Comparison of ENCODE assay signal across 27 cellular contexts in the genomic region with DNA sequence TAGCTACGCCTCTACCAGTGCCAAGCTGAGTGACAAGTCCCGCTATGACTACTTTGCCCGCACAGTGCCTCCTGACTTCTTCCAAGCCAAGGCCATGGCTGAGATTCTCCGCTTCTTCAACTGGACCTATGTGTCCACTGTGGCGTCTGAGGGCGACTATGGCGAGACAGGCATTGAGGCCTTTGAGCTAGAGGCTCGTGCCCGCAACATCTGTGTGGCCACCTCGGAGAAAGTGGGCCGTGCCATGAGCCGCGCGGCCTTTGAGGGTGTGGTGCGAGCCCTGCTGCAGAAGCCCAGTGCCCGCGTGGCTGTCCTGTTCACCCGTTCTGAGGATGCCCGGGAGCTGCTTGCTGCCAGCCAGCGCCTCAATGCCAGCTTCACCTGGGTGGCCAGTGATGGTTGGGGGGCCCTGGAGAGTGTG. TPM values are rescaled to one million over a fixed set of nuclear protein-coding genes. Genes with fewer than 3 reads are reported as not detected.
DNase-seq lines count a peak whose midpoint lies in the region; FAIRE-seq and TF ChIP-seq lines count a peak whose summit lies in the region.
"Had no signal": no experiment of that assay in that cellular context is flagged by ENCODE, and none has a peak within 500 bp of the region (broad histone marks: within the 10 kb centered on the region; RNA-seq: fewer than 3 reads in every experiment).

No MANE protein-coding gene starts in this region.

- H3K4me3 ChIP-seq in coronary artery: no peak overlapping the region
- no peak overlapping the region for H3K4me3 ChIP-seq in CD8-positive, alpha-beta memory T cell (ENCODE audit: low read length)
- H3K4me3 ChIP-seq: HAP-1, K562, left lung, MG63, SJCRH30, smooth muscle cell, tibial artery had no signal

- H3K36me3 Mint-ChIP-seq in activated naive CD4-positive, alpha-beta T cell treated with anti-CD3 and anti-CD28 coated beads, Interleukin-2, amount 10 ng/mL, durations not matched to agents 7 days and 5 days: no peaks in the 10 kb centered on the region
- H3K36me3 Mint-ChIP-seq in CD8-positive, alpha-beta memory T cell: peaks cover 0 to 4% (median 0%) of the 10 kb centered on the region in 3 donors

- H3K4me1 Mint-ChIP-seq in activated naive CD4-positive, alpha-beta T cell treated with anti-CD3 and anti-CD28 coated beads, Interleukin-2, amount 10 ng/mL, durations not matched to agents 7 days and 5 days: no peaks in the 10 kb centered on the region
- H3K4me1 Mint-ChIP-seq in CD8-positive, alpha-beta memory T cell: peaks cover 5 to 18% (median 7%) of the 10 kb centered on the region in 3 donors

- no peak overlapping the region for H3K27ac ChIP-seq in coronary artery
- H3K27ac ChIP-seq in CD8-positive, alpha-beta memory T cell (ENCODE audit: low read depth, low read length): no peak overlapping the region
- H3K27ac ChIP-seq: left lung, SJCRH30, tibial artery had no signal

- FAIRE-seq in GM12892 (lab: Jason Lieb, UNC): no peak
- FAIRE-seq: endothelial cell of umbilical vein, G401.6, K562, TTC549 had no signal

- no peak overlapping the region for H3K27ac Mint-ChIP-seq in activated naive CD4-positive, alpha-beta T cell treated with anti-CD3 and anti-CD28 coated beads, Interleukin-2, amount 10 ng/mL, durations not matched to agents 7 days and 5 days
- H3K27ac Mint-ChIP-seq in CD8-positive, alpha-beta memory T cell: peak overlapping the region in 1 of 8 donors; percentile 89
- H3K27ac Mint-ChIP-seq: activated CD4-positive, alpha-beta T cell treated with anti-CD3 and anti-CD28 coated beads for 36 hours; activated naive CD8-positive, alpha-beta T cell treated with anti-CD3 and anti-CD28 coated beads for 36 hours; activated T-helper 1 cell treated with anti-CD3 and anti-CD28 coated beads, Interleukin-12 subunit alpha, Interleukin-12 subunit beta, Interleukin-2, Interleukin-4 antibody, amounts not matched to agents 30 ng/mL and 10 ng/mL and 1 ng/mL, durations not matched to agents 14 hours and 24 hours and 36 hours had no signal

- no peak overlapping the region for H3K4me3 Mint-ChIP-seq in activated naive CD4-positive, alpha-beta T cell treated with anti-CD3 and anti-CD28 coated beads, Interleukin-2, amount 10 ng/mL, durations not matched to agents 7 days and 5 days
- no peak overlapping the region for H3K4me3 Mint-ChIP-seq in CD8-positive, alpha-beta memory T cell
- H3K4me3 Mint-ChIP-seq: activated CD4-positive, alpha-beta T cell treated with anti-CD3 and anti-CD28 coated beads for 36 hours; activated naive CD8-positive, alpha-beta T cell treated with anti-CD3 and anti-CD28 coated beads for 36 hours; activated T-helper 1 cell treated with anti-CD3 and anti-CD28 coated beads, Interleukin-12 subunit alpha, Interleukin-12 subunit beta, Interleukin-2, Interleukin-4 antibody, amounts not matched to agents 30 ng/mL and 10 ng/mL and 1 ng/mL, durations not matched to agents 14 hours and 24 hours and 36 hours; central memory CD8-positive, alpha-beta T cell had no signal

- H3K27me3 ChIP-seq in CD8-positive, alpha-beta memory T cell (ENCODE audit: insufficient read depth, low read length, poor library complexity, severe bottlenecking): no peaks in the 10 kb centered on the region
- H3K27me3 ChIP-seq: MG63, SJCRH30 had no signal

- DNase-seq in activated naive CD4-positive, alpha-beta T cell treated with anti-CD3 and anti-CD28 coated beads, Interleukin-2, amount 10 ng/mL, durations not matched to agents 7 days and 5 days: peak; percentile 13
- DNase-seq in activated naive CD4-positive, alpha-beta T cell (lab: John Stamatoyannopoulos, UW): no peak
- peak; percentile 2 for DNase-seq in GM12892 (ENCODE audit: insufficient read length)
- peak; percentile 59 for DNase-seq in coronary artery (ENCODE audit: low spot score)
- DNase-seq in posterior vena cava (ENCODE audit: low spot score): peak; percentile 73
- DNase-seq in CD8-positive, alpha-beta memory T cell: no peak
- no peak for DNase-seq in effector CD8-positive, alpha-beta T cell (lab: John Stamatoyannopoulos, UW)
- DNase-seq: activated CD4-positive, alpha-beta T cell treated with anti-CD3 and anti-CD28 coated beads for 36 hours; activated naive CD8-positive, alpha-beta T cell treated with anti-CD3 and anti-CD28 coated beads for 36 hours; hypothalamus; left lung; MG63; NCI-H2029; NCI-H526 treated with DMSO at 0.1 percent for 48 hours; nucleus accumbens; SJCRH30; stimulated activated CD4-positive, alpha-beta T cell treated with anti-CD3 and anti-CD28 coated beads, Interleukin-1b, Interleukin-23, amount 100 ng/mL, for 48 hours had no signal

- intact Hi-C loops in posterior vena cava (cut with DNase I): no loop called here

- TF ChIP-seq POLR2A in GM12892 (IDR thresholded peaks at IDR 0.05; ENCODE audit: low read depth, low read length): no peak

- H3K4me1 ChIP-seq in CD8-positive, alpha-beta memory T cell (ENCODE audit: insufficient read depth, low read length): no peaks in the 10 kb centered on the region
- H3K4me1 ChIP-seq: HAP-1, left lung, tibial artery had no signal

- peaks cover 6% of the 10 kb centered on the region for H3K27me3 Mint-ChIP-seq in activated naive CD4-positive, alpha-beta T cell treated with anti-CD3 and anti-CD28 coated beads, Interleukin-2, amount 10 ng/mL, durations not matched to agents 7 days and 5 days
- peaks cover 0 to 5% of the 10 kb centered on the region in 2 donors for H3K27me3 Mint-ChIP-seq in CD8-positive, alpha-beta memory T cell
- H3K27me3 Mint-ChIP-seq: activated CD4-positive, alpha-beta T cell treated with anti-CD3 and anti-CD28 coated beads for 36 hours; central memory CD8-positive, alpha-beta T cell had no signal

- TF ChIP-seq CTCF in coronary artery (IDR thresholded peaks at IDR 0.05): no peak

- H3K9me3 Mint-ChIP-seq in activated naive CD4-positive, alpha-beta T cell treated with anti-CD3 and anti-CD28 coated beads, Interleukin-2, amount 10 ng/mL, durations not matched to agents 7 days and 5 days: no peaks in the 10 kb centered on the region
- no peaks in the 10 kb centered on the region for H3K9me3 Mint-ChIP-seq in CD8-positive, alpha-beta memory T cell
- H3K9me3 Mint-ChIP-seq: activated T-helper 1 cell treated with anti-CD3 and anti-CD28 coated beads, Interleukin-12 subunit alpha, Interleukin-12 subunit beta, Interleukin-2, Interleukin-4 antibody, amounts not matched to agents 30 ng/mL and 10 ng/mL and 1 ng/mL, durations not matched to agents 14 hours and 24 hours and 36 hours; central memory CD8-positive, alpha-beta T cell had no signal

- CTCF ChIA-PET in activated naive CD4-positive, alpha-beta T cell treated with anti-CD3 and anti-CD28 coated beads, Interleukin-2, amount 10 ng/mL, durations not matched to agents 7 days and 5 days (lab: Charles Lee): no interaction called here
- CTCF ChIA-PET in CD8-positive, alpha-beta memory T cell (lab: Charles Lee): interaction anchor here (1.2 kb wide), 1 partner anchor 11 kb away, joined by 4 read pairs; no protein-coding TSS in a partner anchor

- POLR2A ChIA-PET in CD8-positive, alpha-beta memory T cell (lab: Charles Lee): no interaction called here

- H3K36me3 ChIP-seq in CD8-positive, alpha-beta memory T cell (ENCODE audit: insufficient read depth, low read length): no peaks in the 10 kb centered on the region
- H3K36me3 ChIP-seq: HAP-1, left lung, MG63, SJCRH30, tibial artery had no signal

- H3K9me3 ChIP-seq in CD8-positive, alpha-beta memory T cell (ENCODE audit: low read length): no peaks in the 10 kb centered on the region
- H3K9me3 ChIP-seq: HAP-1, left lung, MG63, SJCRH30, tibial artery had no signal

RNA-seq across cellular contexts. Expression of gene GRM2, which starts 5.7 kb away (rescaled TPM):
- 0.51 TPM for polyA plus RNA-seq in GM12892 (2012; ENCODE audit: missing spikeins)
- under 1 TPM; 0.14 to 0.24 TPM for total RNA-seq in posterior vena cava
- under 1 TPM; 0.59 to 0.62 TPM for total RNA-seq in CD8-positive, alpha-beta memory T cell
- 0.10 TPM for polyA plus RNA-seq in CD8-positive, alpha-beta memory T cell
- total RNA-seq: HT-29, K562 had no signal
- polyA plus RNA-seq: K562 had no signal

RNA-seq across cellular contexts. Expression of gene TEX264, which starts 41.5 kb away (rescaled TPM):
- 23.9 TPM for polyA plus RNA-seq in GM12892 (2012; ENCODE audit: missing spikeins)
- 10 to 100 TPM; 17.8 to 24.8 TPM for total RNA-seq in posterior vena cava
- total RNA-seq in CD8-positive, alpha-beta memory T cell: 10 to 100 TPM; 48.2 to 52.3 TPM
- 110 TPM for polyA plus RNA-seq in CD8-positive, alpha-beta memory T cell

Comparison
In these comparisons a context has a peak if more than half of its experiments do, and no peak if none do; other contexts are left out.
1. DNase-seq: peak in activated naive CD4-positive, alpha-beta T cell treated with anti-CD3 and anti-CD28 coated beads, Interleukin-2, amount 10 ng/mL, durations not matched to agents 7 days and 5 days (single experiment), GM12892 (single experiment), coronary artery (single experiment) and posterior vena cava (single experiment); none in activated naive CD4-positive, alpha-beta T cell (0 of 4), CD8-positive, alpha-beta memory T cell (0 of 5) and effector CD8-positive, alpha-beta T cell (single experiment).